Comparison of ENCODE assay signal across 13 cellular contexts in genomic region chr10:122495406-122496340, GRCh38. TPM values are rescaled to one million over a fixed set of nuclear protein-coding genes. Genes with fewer than 3 reads are reported as not detected.
DNase-seq lines count a peak whose midpoint lies in the region; ATAC-seq, FAIRE-seq and TF ChIP-seq lines count a peak whose summit lies in the region.
"Had no signal": no experiment of that assay in that cellular context is flagged by ENCODE, and none has a peak within 500 bp of the region (broad histone marks: within the 10 kb centered on the region; RNA-seq: fewer than 3 reads in every experiment).

No MANE protein-coding gene starts in this region.

- no peaks in the 10 kb centered on the region for H3K36me3 Mint-ChIP-seq in activated naive CD4-positive, alpha-beta T cell treated with anti-CD3 and anti-CD28 coated beads, Interleukin-2, amount 10 ng/mL, durations not matched to agents 7 days and 5 days
- H3K36me3 Mint-ChIP-seq: CD14-positive monocyte; stimulated activated naive B cell treated with anti-CD40 and anti-IgM and Interleukin-4, amounts not matched to agents 10 μg/mL and 1 μg/mL and 100 μg/mL, for 72 hours had no signal

- no TSS peak for BruUV-seq in GM12878 (replicated peaks; lab: Mats Ljungman, UMichigan)

- H3K9me3 Mint-ChIP-seq in activated naive CD4-positive, alpha-beta T cell treated with anti-CD3 and anti-CD28 coated beads, Interleukin-2, amount 10 ng/mL, durations not matched to agents 7 days and 5 days = no peaks in the 10 kb centered on the region
- H3K9me3 Mint-ChIP-seq: stimulated activated naive B cell treated with anti-CD40 and anti-IgM and Interleukin-4, amounts not matched to agents 10 μg/mL and 1 μg/mL and 100 μg/mL, for 72 hours had no signal

- no peaks in the 10 kb centered on the region for H3K36me3 ChIP-seq in GM12878 (ENCODE audit: control insufficient read depth in 2 of 2, insufficient read depth in 2 of 2, low read length in 1 of 2)
- H3K36me3 ChIP-seq: neutrophil had no signal

- H3K27me3 Mint-ChIP-seq in activated naive CD4-positive, alpha-beta T cell treated with anti-CD3 and anti-CD28 coated beads, Interleukin-2, amount 10 ng/mL, durations not matched to agents 7 days and 5 days = peaks cover 35% of the 10 kb centered on the region

- FAIRE-seq in GM12878 (lab: Jason Lieb, UNC) (no peak), urothelium cell line (lab: Jason Lieb, UNC) (no peak)

- H3K4me1 ChIP-seq in GM12878 (ENCODE audit: control insufficient read depth, insufficient read depth, low read length) = no peaks in the 10 kb centered on the region

- WGBS in GM12878 (ENCODE audit: insufficient coverage, insufficient replicate concordance, low lambda C conversion rate, missing lambda C conversion rate) = 24% methylated on average over 12 of the region's 12 CpGs

- no peak overlapping the region for H3K4me3 ChIP-seq in GM12878

- ATAC-seq in GM12878 = no peak
- ATAC-seq in omental fat pad (ENCODE audit: low FRiP score) = no peak
- ATAC-seq in GM18861 (IDR thresholded peaks at IDR 0.05; ENCODE audit: unreplicated experiment) = no peak
- ATAC-seq: stimulated activated naive B cell treated with anti-CD40 and anti-IgM and Interleukin-4, amounts not matched to agents 10 μg/mL and 1 μg/mL and 100 μg/mL, for 72 hours had no signal

- H3K27ac ChIP-seq in GM12878 (ENCODE audit: control insufficient read depth, insufficient read depth) = no peak overlapping the region
- H3K27ac ChIP-seq: neutrophil had no signal

- CTCF ChIA-PET in activated naive CD4-positive, alpha-beta T cell treated with anti-CD3 and anti-CD28 coated beads, Interleukin-2, amount 10 ng/mL, durations not matched to agents 7 days and 5 days (lab: Charles Lee) = interaction anchor here (2.1 kb wide), 1 partner anchor 70 kb away, joined by 6 read pairs; no protein-coding TSS in a partner anchor
- CTCF ChIA-PET in GM12878 (lab: Yijun Ruan, JAX) = interaction anchor here (0.6 to 1.8 kb wide), 3 partner anchors 18 to 60 kb away, joined by 3 to 5 read pairs (median 3); no protein-coding TSS in a partner anchor

- TF ChIP-seq EP300 in GM12878 (IDR thresholded peaks at IDR 0.05; ENCODE audit: borderline replicate concordance in 1 of 2, control insufficient read depth in 1 of 2, low read depth in 2 of 2, low read length in 2 of 2) = no peak

- H3K4me2 ChIP-seq in GM12878 (ENCODE audit: control insufficient read depth, insufficient read depth) = no peak overlapping the region

- TF ChIP-seq RAD21 in GM12878 (IDR thresholded peaks at IDR 0.05; ENCODE audit: insufficient read depth, low read depth, low read length) = no peak

- RAD21 ChIA-PET in GM12878 (lab: Charles Lee; ENCODE audit: unreplicated experiment) = no interaction called here

- no peaks in the 10 kb centered on the region for H3K79me2 ChIP-seq in GM12878 (ENCODE audit: control insufficient read depth, insufficient read depth, low read length)

- H2AFZ ChIP-seq in GM12878 (ENCODE audit: control insufficient read depth, low read depth, low read length) = no peak overlapping the region

- H4K20me1 ChIP-seq in GM12878 (ENCODE audit: control insufficient read depth, insufficient read depth) = no peaks in the 10 kb centered on the region

- H3K9ac ChIP-seq in GM12878 (ENCODE audit: control insufficient read depth, insufficient read depth, low read length) = no peak overlapping the region

- POLR2A ChIA-PET in GM12878 (lab: Charles Lee) = no interaction called here

- SMC1A ChIA-PET in GM12878 (lab: Charles Lee; ENCODE audit: uncharacterized antibody, unreplicated experiment) = interaction anchor here (0.6 kb wide), 1 partner anchor 42 kb away, joined by 3 read pairs; no protein-coding TSS in a partner anchor

- H3K4me3 Mint-ChIP-seq in activated naive CD4-positive, alpha-beta T cell treated with anti-CD3 and anti-CD28 coated beads, Interleukin-2, amount 10 ng/mL, durations not matched to agents 7 days and 5 days = no peak overlapping the region
- H3K4me3 Mint-ChIP-seq: CD14-positive monocyte; stimulated activated naive B cell treated with anti-CD40 and anti-IgM and Interleukin-4, amounts not matched to agents 10 μg/mL and 1 μg/mL and 100 μg/mL, for 72 hours had no signal

- H3K27ac Mint-ChIP-seq in activated naive CD4-positive, alpha-beta T cell treated with anti-CD3 and anti-CD28 coated beads, Interleukin-2, amount 10 ng/mL, durations not matched to agents 7 days and 5 days = no peak overlapping the region
- H3K27ac Mint-ChIP-seq: stimulated activated naive B cell treated with anti-CD40 and anti-IgM and Interleukin-4, amounts not matched to agents 10 μg/mL and 1 μg/mL and 100 μg/mL, for 72 hours had no signal

- intact Hi-C loops in GM12878 (cut with micrococcal nuclease; ENCODE audit: unreplicated experiment) = no loop called here

- TF ChIP-seq CTCF in GM12878 (IDR thresholded peaks at IDR 0.05 in 2 of 3, conservative IDR thresholded peaks at IDR 0.05 in 1 of 3; ENCODE audit: control insufficient read depth in 2 of 3, extremely low read depth in 1 of 3, insufficient read depth in 1 of 3, low read depth in 3 of 3, low read length in 3 of 3) (no peak), omental fat pad (IDR thresholded peaks at IDR 0.05) (no peak)

- peaks cover 11% of the 10 kb centered on the region for H3K4me1 Mint-ChIP-seq in activated naive CD4-positive, alpha-beta T cell treated with anti-CD3 and anti-CD28 coated beads, Interleukin-2, amount 10 ng/mL, durations not matched to agents 7 days and 5 days
- H3K4me1 Mint-ChIP-seq: stimulated activated naive B cell treated with anti-CD40 and anti-IgM and Interleukin-4, amounts not matched to agents 10 μg/mL and 1 μg/mL and 100 μg/mL, for 72 hours had no signal

- in situ Hi-C loops in GM12878 (cut with MboI) = no loop called here

- DNase-seq in activated naive CD4-positive, alpha-beta T cell treated with anti-CD3 and anti-CD28 coated beads, Interleukin-2, amount 10 ng/mL, durations not matched to agents 7 days and 5 days = peak; percentile 27
- no peak for DNase-seq in activated naive CD4-positive, alpha-beta T cell treated with anti-CD3 and anti-CD28 coated beads, Interleukin-2, amount 50 U/mL, for 16 hours
- DNase-seq in GM12878 (ENCODE audit: low read depth, low spot score) = no peak
- peak; percentile 50 for DNase-seq in iPS-NIHi7 (ENCODE audit: extremely low spot score)
- DNase-seq in urothelium cell line (ENCODE audit: low spot score) = peak; percentile 25
- DNase-seq in omental fat pad (ENCODE audit: low spot score) = no peak
- no peak for DNase-seq in COLO829 (ENCODE audit: low spot score)
- DNase-seq: cerebellar nuclear complex; stimulated activated naive B cell treated with anti-CD40 and anti-IgM and Interleukin-4, amounts not matched to agents 10 μg/mL and 1 μg/mL and 100 μg/mL, for 72 hours had no signal

- TF ChIP-seq POLR2A in GM12878 (IDR thresholded peaks at IDR 0.05; ENCODE audit: low read depth, low read length) = no peak

- no peaks in the 10 kb centered on the region for H3K9me3 ChIP-seq in GM12878 (replicated peaks; ENCODE audit: control insufficient read depth, insufficient read depth, low read length)
- H3K9me3 ChIP-seq: neutrophil had no signal

- peaks cover 0 to 5% of the 10 kb centered on the region in 2 experiments for H3K27me3 ChIP-seq in GM12878 (replicated peaks in 1 of 2; ENCODE audit: control insufficient read depth in 2 of 2, insufficient read depth in 2 of 2, low read length in 1 of 2)

TF ChIP-seq in GM12878, 131 proteins besides CTCF, POLR2A, EP300 and RAD21 (continues in another document):
- TF ChIP-seq CHD1 (IDR thresholded peaks at IDR 0.05; ENCODE audit: low read depth, low read length) = no peak

RNA-seq across cellular contexts. Expression of gene HTRA1, which starts 34.3 kb away (rescaled TPM):
- not detected in 2 replicates for total RNA-seq in GM12878 (2013; cell fraction: nucleolus; rRNA removed)
- total RNA-seq in GM12878 (2014; rRNA removed) (not detected in 2 replicates), GM12878 (2014; rRNA removed; fragmentation: Illumina TruSeq; extraction: Trizol) (not detected in 2 replicates), GM12878 (2021) (0.11 TPM in 1 of 2 replicates, not detected in the other), omental fat pad (100 to 1,000 TPM in 3 of 4 donors, 10 to 100 TPM in 1; 92.8 to 402 (median 260) TPM)
- not detected for polyA plus RNA-seq in GM12878 (2011; ENCODE audit: low read depth)
- polyA plus RNA-seq in GM12878 (2011; rRNA removed) (not detected in 2 replicates), GM12878 (2014; fragmentation: Illumina TruSeq; extraction: Trizol) (not detected in 2 replicates), GM12878 (2014; fragmentation: Nextera tagmentation; extraction: Ambion mirVana) (not detected), GM12878 (2014; rRNA removed) (not detected in 2 replicates), GM12878 (2016; fragmentation: Nextera tagmentation; extraction: Ambion mirVana) (under 1 TPM in 1 of 2 experiments, not detected in 1; 0.13 TPM)
- polyA plus RNA-seq in GM12878 (2011; cell fraction: cytosol; rRNA removed) = not detected in 2 replicates
- polyA plus RNA-seq in GM12878 (2011; cell fraction: nucleus; rRNA removed) = not detected in 2 replicates
- not detected in 2 replicates for polyA plus RNA-seq in GM12878 (2012)
- polyA minus RNA-seq in GM12878 (2011; rRNA and poly(A)+ RNA removed) = not detected in 2 replicates
- 0.67 and 1.5 TPM in 2 replicates for polyA minus RNA-seq in GM12878 (2011; cell fraction: cytosol; rRNA and poly(A)+ RNA removed)
- not detected in 2 replicates for polyA minus RNA-seq in GM12878 (2011; cell fraction: nucleus; rRNA and poly(A)+ RNA removed)

RNA-seq across cellular contexts. Expression of gene ARMS2, which starts 41.2 kb away (rescaled TPM):
- not detected in 2 replicates for total RNA-seq in GM12878 (2013; cell fraction: nucleolus; rRNA removed)
- total RNA-seq in GM12878 (2014; rRNA removed) = not detected in 2 replicates
- total RNA-seq in GM12878 (2014; rRNA removed; fragmentation: Illumina TruSeq; extraction: Trizol) = not detected in 2 replicates
- total RNA-seq in GM12878 (2021) = not detected in 2 replicates
- polyA plus RNA-seq in GM12878 (2011; ENCODE audit: low read depth) = not detected
- not detected in 2 replicates for polyA plus RNA-seq in GM12878 (2011; rRNA removed)
- polyA plus RNA-seq in GM12878 (2011; cell fraction: cytosol; rRNA removed) = not detected in 2 replicates
- not detected in 2 replicates for polyA plus RNA-seq in GM12878 (2011; cell fraction: nucleus; rRNA removed)
- not detected in 2 replicates for polyA plus RNA-seq in GM12878 (2012)
- not detected in 2 replicates for polyA plus RNA-seq in GM12878 (2014; fragmentation: Illumina TruSeq; extraction: Trizol)
- polyA plus RNA-seq in GM12878 (2014; fragmentation: Nextera tagmentation; extraction: Ambion mirVana) = not detected
- not detected in 2 replicates for polyA plus RNA-seq in GM12878 (2014; rRNA removed)
- polyA plus RNA-seq in GM12878 (2016; fragmentation: Nextera tagmentation; extraction: Ambion mirVana) = not detected
- not detected in 2 replicates for polyA minus RNA-seq in GM12878 (2011; rRNA and poly(A)+ RNA removed)
- polyA minus RNA-seq in GM12878 (2011; cell fraction: cytosol; rRNA and poly(A)+ RNA removed) = not detected in 2 replicates
- polyA minus RNA-seq in GM12878 (2011; cell fraction: nucleus; rRNA and poly(A)+ RNA removed) = not detected in 2 replicates
- not detected for total RNA-seq in omental fat pad
- total RNA-seq: SK-MEL-5 had no signal
- polyA plus RNA-seq: CD14-positive monocyte had no signal

Comparison
In these comparisons a context has a peak if more than half of its experiments do, and no peak if none do; other contexts are left out.
1. DNase-seq: peak in activated naive CD4-positive, alpha-beta T cell treated with anti-CD3 and anti-CD28 coated beads, Interleukin-2, amount 10 ng/mL, durations not matched to agents 7 days and 5 days (single experiment), iPS-NIHi7 (single experiment) and urothelium cell line (single experiment); none in activated naive CD4-positive, alpha-beta T cell treated with anti-CD3 and anti-CD28 coated beads, Interleukin-2, amount 50 U/mL, for 16 hours (single experiment), GM12878 (single experiment), omental fat pad (single experiment) and COLO829 (single experiment).
2. RNA of gene HTRA1, which starts 34.3 kb away (total RNA-seq): 92.8 to 402 TPM in omental fat pad; 0.11 TPM in GM12878; every median in the first group is over 10 times any median in the second.